In genomic region chr6:54053893-54054391, GRCh38 we compare ENCODE assay signal across 2 cellular contexts.
TF ChIP-seq lines count a peak whose summit lies in the region.

No MANE protein-coding gene starts in this region.

TF ChIP-seq in GM23338, 12 proteins besides CTCF, POLR2A, EP300 and RAD21:
- no peak for TF ChIP-seq POLR2AphosphoS5 (IDR thresholded peaks at IDR 0.05; ENCODE audit: low read depth)
- TF ChIP-seq EZH2 (IDR thresholded peaks at IDR 0.05; ENCODE audit: low read depth, unreplicated experiment): no peak
- no peak for TF ChIP-seq CREB1 (CRISPR knock-in tag; IDR thresholded peaks at IDR 0.05; ENCODE audit: low read depth)
- TF ChIP-seq JUNB (IDR thresholded peaks at IDR 0.05; ENCODE audit: unreplicated experiment): no peak
- no peak for TF ChIP-seq REST (IDR thresholded peaks at IDR 0.05; ENCODE audit: unreplicated experiment)
- TF ChIP-seq ETS1 (IDR thresholded peaks at IDR 0.05): no peak
- TF ChIP-seq ZNF331 (CRISPR knock-in tag; IDR thresholded peaks at IDR 0.05; ENCODE audit: low read depth): no peak
- TF ChIP-seq ZNF462 (CRISPR knock-in tag; IDR thresholded peaks at IDR 0.05): no peak
- no peak for TF ChIP-seq STAT1 (IDR thresholded peaks at IDR 0.05; ENCODE audit: unreplicated experiment)
- TF ChIP-seq NANOG (IDR thresholded peaks at IDR 0.05; ENCODE audit: borderline replicate concordance): no peak
- TF ChIP-seq ZNF114 (CRISPR knock-in tag; IDR thresholded peaks at IDR 0.05): no peak
- no peak for TF ChIP-seq EZH2phosphoT487 (IDR thresholded peaks at IDR 0.05; ENCODE audit: unreplicated experiment)

TF ChIP-seq in SK-N-SH, 30 proteins besides CTCF, POLR2A, EP300 and RAD21:
- TF ChIP-seq IRF3 (IDR thresholded peaks at IDR 0.05; ENCODE audit: low read depth, low read length): no peak
- no peak for TF ChIP-seq JUND (IDR thresholded peaks at IDR 0.05)
- TF ChIP-seq RFX5 (IDR thresholded peaks at IDR 0.05; ENCODE audit: low read length): no peak
- TF ChIP-seq GATA2 (CRISPR knock-in tag; IDR thresholded peaks at IDR 0.05): no peak
- no peak for TF ChIP-seq RXRA (IDR thresholded peaks at IDR 0.05; ENCODE audit: borderline replicate concordance, low read depth)
- TF ChIP-seq TEAD4 (IDR thresholded peaks at IDR 0.05; ENCODE audit: borderline replicate concordance, insufficient read depth): no peak
- no peak for TF ChIP-seq ZBTB33 (IDR thresholded peaks at IDR 0.05; ENCODE audit: borderline replicate concordance, low read depth)
- no peak for TF ChIP-seq FOXJ3 (CRISPR knock-in tag; IDR thresholded peaks at IDR 0.05)
- no peak for TF ChIP-seq USF2 (IDR thresholded peaks at IDR 0.05; ENCODE audit: borderline replicate concordance, low read depth, low read length)
- TF ChIP-seq USF1 (IDR thresholded peaks at IDR 0.05; ENCODE audit: borderline replicate concordance, low read depth): no peak
- no peak for TF ChIP-seq YY1 (IDR thresholded peaks at IDR 0.05; ENCODE audit: low read depth)
- TF ChIP-seq NFIC (IDR thresholded peaks at IDR 0.05; ENCODE audit: borderline replicate concordance): no peak
- TF ChIP-seq MXI1 (IDR thresholded peaks at IDR 0.05; ENCODE audit: low read depth, low read length): no peak
- TF ChIP-seq ELF1 (IDR thresholded peaks at IDR 0.05): no peak
- no peak for TF ChIP-seq POLR2AphosphoS5 (IDR thresholded peaks at IDR 0.05; ENCODE audit: low read depth, low read length)
- TF ChIP-seq SMC3 (IDR thresholded peaks at IDR 0.05; ENCODE audit: low read depth, low read length): no peak
TF ChIP-seq in SK-N-SH: peak in this region for 0.
